Comparison of ENCODE assay signal across 10 cellular contexts in genomic region chr4:67702166-67702565, GRCh38. TPM values are rescaled to one million over a fixed set of nuclear protein-coding genes. Genes with fewer than 3 reads are reported as not detected.
DNase-seq lines count a peak whose midpoint lies in the region; ATAC-seq and TF ChIP-seq lines count a peak whose summit lies in the region.
"Had no signal": no experiment of that assay in that cellular context is flagged by ENCODE, and none has a peak within 500 bp of the region (broad histone marks: within the 10 kb centered on the region; RNA-seq: fewer than 3 reads in every experiment).

No MANE protein-coding gene starts in this region.

- H3K36me3 ChIP-seq in DOHH2 (ENCODE audit: control insufficient read depth, low read length) (peaks cover 25% of the 10 kb centered on the region), Karpas-422 (ENCODE audit: insufficient read depth, low read length) (peaks cover 44% of the 10 kb centered on the region), neural cell (ENCODE audit: insufficient read depth, low read length) (no peaks in the 10 kb centered on the region)

- H3F3A ChIP-seq in DOHH2 (ENCODE audit: control insufficient read depth, insufficient read depth) = peaks cover 6% of the 10 kb centered on the region
- no peaks in the 10 kb centered on the region for H3F3A ChIP-seq in neural cell (ENCODE audit: insufficient read depth, low read length, poor library complexity, severe bottlenecking)

- H3K4me1 ChIP-seq in DOHH2 (ENCODE audit: control insufficient read depth, low read length) (peaks cover 40% of the 10 kb centered on the region), Karpas-422 (ENCODE audit: low read length) (peaks cover 43% of the 10 kb centered on the region)

- H3K27ac ChIP-seq in DOHH2 (ENCODE audit: low read depth, low read length) (no peak overlapping the region), Karpas-422 (ENCODE audit: low read length) (peak overlapping the region; percentile 67), neural cell (ENCODE audit: low read length) (no peak overlapping the region)

- H3K79me2 ChIP-seq in DOHH2 (ENCODE audit: control insufficient read depth, low read length) (peaks cover 90% of the 10 kb centered on the region), Karpas-422 (ENCODE audit: low read length) (peaks cover 98% of the 10 kb centered on the region), neural cell (replicated peaks; ENCODE audit: insufficient read depth, low read length) (peaks cover 70% of the 10 kb centered on the region)

- no peak for TF ChIP-seq RAD21 in neural cell (conservative IDR thresholded peaks at IDR 0.05)

- ATAC-seq in central memory CD8-positive, alpha-beta T cell (replicated peaks; ENCODE audit: extremely low read depth, poor library complexity, severe bottlenecking) = no peak
- ATAC-seq in HG02870 (IDR thresholded peaks at IDR 0.05; ENCODE audit: unreplicated experiment) = no peak
- ATAC-seq: activated CD4-positive, CD25-positive, alpha-beta regulatory T cell treated with anti-CD3 and anti-CD28 coated beads, Interleukin-2, amount 50 U/mL, for 24 hours had no signal

- TF ChIP-seq EP300 in neural cell (conservative IDR thresholded peaks at IDR 0.05; ENCODE audit: poor library complexity, severe bottlenecking) = no peak

- DNase-seq in Karpas-422 (no peak), NCI-H187 treated with DMSO at 0.1 percent for 48 hours (lab: John Stamatoyannopoulos, UW) (no peak), COLO829 (ENCODE audit: low spot score) (no peak), cardiac septum (ENCODE audit: low spot score) (no peak)
- no peak for DNase-seq in central memory CD8-positive, alpha-beta T cell (ENCODE audit: low spot score in 2 of 2)
- DNase-seq: NCI-H2081 treated with DMSO at 0.1 percent for 48 hours had no signal

- no peaks in the 10 kb centered on the region for H3K27me3 Mint-ChIP-seq in central memory CD8-positive, alpha-beta T cell

- H3K4me3 Mint-ChIP-seq in central memory CD8-positive, alpha-beta T cell = peak overlapping the region; percentile 90

- H3K27me3 ChIP-seq in DOHH2 (ENCODE audit: control insufficient read depth, low read length) (no peaks in the 10 kb centered on the region), Karpas-422 (ENCODE audit: low read length) (no peaks in the 10 kb centered on the region), neural cell (ENCODE audit: insufficient read depth, low read depth, low read length) (no peaks in the 10 kb centered on the region)

- H3K9me3 ChIP-seq in DOHH2 (ENCODE audit: control insufficient read depth, insufficient read depth, low read length) (peaks cover 14% of the 10 kb centered on the region), Karpas-422 (ENCODE audit: low read length) (peaks cover 8% of the 10 kb centered on the region), neural cell (ENCODE audit: low read length) (no peaks in the 10 kb centered on the region)

- H3K9me3 Mint-ChIP-seq in central memory CD8-positive, alpha-beta T cell = no peaks in the 10 kb centered on the region

- H2AFZ ChIP-seq in Karpas-422 (ENCODE audit: low read length) (no peak overlapping the region), neural cell (ENCODE audit: low read depth, low read length) (no peak overlapping the region)

- H3K4me1 Mint-ChIP-seq in central memory CD8-positive, alpha-beta T cell = peaks cover 59% of the 10 kb centered on the region

- no peak overlapping the region for H3K27ac Mint-ChIP-seq in central memory CD8-positive, alpha-beta T cell (ENCODE audit: low read depth)

- H3K9me2 ChIP-seq in DOHH2 (replicated peaks; ENCODE audit: control insufficient read depth, low read length) (no peaks in the 10 kb centered on the region), Karpas-422 (replicated peaks; ENCODE audit: insufficient read depth, low read length) (no peaks in the 10 kb centered on the region), neural cell (ENCODE audit: insufficient read depth, low read length) (no peaks in the 10 kb centered on the region)

- peak overlapping the region; percentile 93 for H3K4me2 ChIP-seq in DOHH2 (ENCODE audit: low read length)
- H3K4me2 ChIP-seq in Karpas-422 (ENCODE audit: low read depth, low read length, poor library complexity, severe bottlenecking) = peak overlapping the region; percentile 90
- H3K4me2 ChIP-seq in neural cell (ENCODE audit: low read length) = peak overlapping the region; percentile 81

- intact Hi-C loops in cardiac septum (cut with DNase I) = loop anchor here (5.0 kb wide), 1 partner anchor 155 kb away; the partner anchor contains the start of gene CENPC

- H3K9ac ChIP-seq in Karpas-422 (ENCODE audit: low read length) (peak overlapping the region; percentile 97), neural cell (ENCODE audit: low read length) (peak overlapping the region; percentile 85)

- TF ChIP-seq CTCF in DOHH2 (IDR thresholded peaks at IDR 0.05; ENCODE audit: low read depth, low read length, poor library complexity, severe bottlenecking) = no peak
- no peak for TF ChIP-seq CTCF in neural cell (IDR thresholded peaks at IDR 0.05; ENCODE audit: poor library complexity, severe bottlenecking)

- H3K4me3 ChIP-seq in DOHH2 (ENCODE audit: low read length) (peak overlapping the region; percentile 97), Karpas-422 (ENCODE audit: low read length) (peak overlapping the region; percentile 98), neural cell (ENCODE audit: low read length) (peak overlapping the region; percentile 87)

- peaks cover 18% of the 10 kb centered on the region for H3K36me3 Mint-ChIP-seq in central memory CD8-positive, alpha-beta T cell (ENCODE audit: insufficient read depth)

- H4K20me1 ChIP-seq in DOHH2 (ENCODE audit: control insufficient read depth, insufficient read depth, low read depth, low read length) = no peaks in the 10 kb centered on the region; the same call in 1 of the 2 replicates
- no peaks in the 10 kb centered on the region for H4K20me1 ChIP-seq in Karpas-422 (ENCODE audit: insufficient read depth, low read depth, low read length)
- no peaks in the 10 kb centered on the region for H4K20me1 ChIP-seq in neural cell (ENCODE audit: insufficient read depth)

TF ChIP-seq in neural cell, 6 proteins besides CTCF, POLR2A, EP300 and RAD21:
- TF ChIP-seq POLR2AphosphoS5 (IDR thresholded peaks at IDR 0.05) (no peak), TAF1 (IDR thresholded peaks at IDR 0.05; ENCODE audit: low read depth) (no peak), REST (IDR thresholded peaks at IDR 0.05; ENCODE audit: borderline replicate concordance) (no peak), EZH2 (IDR thresholded peaks at IDR 0.05; ENCODE audit: borderline replicate concordance, insufficient read depth, low read length, poor library complexity, severe bottlenecking) (no peak), MXI1 (conservative IDR thresholded peaks at IDR 0.05; ENCODE audit: poor library complexity, severe bottlenecking) (no peak), SMC3 (conservative IDR thresholded peaks at IDR 0.05; ENCODE audit: poor library complexity) (no peak)

RNA-seq across cellular contexts. Expression of gene UBA6, which starts 1.2 kb away (rescaled TPM):
- total RNA-seq in Karpas-422 (2014; rRNA removed; shearing (Covaris generic); ENCODE audit: low replicate concordance) = 56.7 and 77.9 TPM in 2 replicates
- polyA plus RNA-seq in neural cell = 126 and 145 TPM in 2 replicates
- 140 and 237 TPM in 2 replicates for polyA minus RNA-seq in neural cell
- 24.0 TPM for total RNA-seq in cardiac septum

RNA-seq across cellular contexts. Expression of gene GNRHR, which starts 52.0 kb away (rescaled TPM):
- total RNA-seq in Karpas-422 (2014; rRNA removed; shearing (Covaris generic); ENCODE audit: low replicate concordance) = not detected in 2 replicates
- not detected in 2 replicates for polyA plus RNA-seq in neural cell
- not detected in 2 replicates for polyA minus RNA-seq in neural cell
- not detected for total RNA-seq in cardiac septum
